Comparison of ENCODE assay signal across 22 cellular contexts in the genomic region with DNA sequence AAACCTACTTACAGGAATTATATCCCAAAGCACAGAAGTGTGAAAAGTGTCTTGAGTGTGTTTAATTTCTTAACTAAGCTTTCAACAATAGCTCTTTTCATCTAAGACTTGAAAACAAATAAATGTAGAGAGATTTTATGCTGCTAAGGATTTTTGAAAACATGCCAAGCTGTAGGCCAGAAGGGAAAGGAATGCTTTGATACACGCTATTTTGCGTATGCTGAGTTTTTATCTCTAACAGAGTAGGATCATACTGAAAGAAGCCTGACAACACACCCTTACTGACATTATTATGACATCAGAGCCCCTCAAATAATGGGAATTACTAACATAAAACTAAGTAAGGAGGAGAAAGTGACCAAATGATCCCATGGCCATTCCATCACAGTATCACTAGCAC.
"Had no signal": no experiment of that assay in that cellular context is flagged by ENCODE, and none has a peak within 500 bp of the region (broad histone marks: within the 10 kb centered on the region; RNA-seq: fewer than 3 reads in every experiment).

No MANE protein-coding gene starts in this region.

- H3K4me3 Mint-ChIP-seq: activated naive CD4-positive, alpha-beta T cell treated with anti-CD3 and anti-CD28 coated beads, Interleukin-2, amount 50 U/mL, for 24 hours; central memory CD8-positive, alpha-beta T cell; naive B cell; neural progenitor cell; stimulated activated naive CD8-positive, alpha-beta T cell treated with anti-CD3 and anti-CD28 coated beads, Interleukin-15, Interleukin-2, amounts not matched to agents 100 ng/mL and 50 ng/mL, for 24 hours had no signal

- H3K9me3 Mint-ChIP-seq: activated naive CD4-positive, alpha-beta T cell treated with anti-CD3 and anti-CD28 coated beads, Interleukin-2, amount 50 U/mL, for 24 hours; central memory CD8-positive, alpha-beta T cell; naive B cell; neural progenitor cell; stimulated activated naive CD8-positive, alpha-beta T cell treated with anti-CD3 and anti-CD28 coated beads, Interleukin-15, Interleukin-2, amounts not matched to agents 100 ng/mL and 50 ng/mL, for 24 hours had no signal

- H3K27ac ChIP-seq: coronary artery, foreskin keratinocyte, neural progenitor cell, ovary, sigmoid colon, SJSA1, suprapubic skin, transverse colon, uterus, WERI-Rb-1 had no signal

- H3K27me3 ChIP-seq: foreskin keratinocyte, neural progenitor cell, ovary, sigmoid colon, SJSA1, suprapubic skin, transverse colon, uterus had no signal

- H3K36me3 Mint-ChIP-seq: naive B cell, neural progenitor cell had no signal

- H3K36me3 ChIP-seq: neural progenitor cell, ovary, sigmoid colon, SJSA1, suprapubic skin, transverse colon, uterus, WERI-Rb-1 had no signal

- H3K27ac Mint-ChIP-seq: activated naive CD4-positive, alpha-beta T cell treated with anti-CD3 and anti-CD28 coated beads, Interleukin-2, amount 50 U/mL, for 24 hours; naive B cell; neural progenitor cell; stimulated activated naive CD8-positive, alpha-beta T cell treated with anti-CD3 and anti-CD28 coated beads, Interleukin-15, Interleukin-2, amounts not matched to agents 100 ng/mL and 50 ng/mL, for 24 hours had no signal

- H3K4me2 ChIP-seq: neural progenitor cell had no signal

- DNase-seq: activated CD4-positive, alpha-beta T cell treated with anti-CD3 and anti-CD28 coated beads for 1 hour; activated gamma-delta T cell; foreskin keratinocyte; head of caudate nucleus; kidney glomerular epithelial cell; left ventricle myocardium superior; naive B cell; ovary; sigmoid colon; stimulated activated CD4-positive, alpha-beta T cell treated with anti-CD3 and anti-CD28 coated beads, Interleukin-2, amount 100 ng/mL, for 24 hours; SW 1271; T-helper 2 cell; transverse colon; uterus; WERI-Rb-1 had no signal

- H3K4me1 ChIP-seq: foreskin keratinocyte, neural progenitor cell, suprapubic skin, transverse colon, uterus had no signal

- H3K27me3 Mint-ChIP-seq: activated naive CD4-positive, alpha-beta T cell treated with anti-CD3 and anti-CD28 coated beads, Interleukin-2, amount 50 U/mL, for 24 hours; central memory CD8-positive, alpha-beta T cell; naive B cell; stimulated activated naive CD8-positive, alpha-beta T cell treated with anti-CD3 and anti-CD28 coated beads, Interleukin-15, Interleukin-2, amounts not matched to agents 100 ng/mL and 50 ng/mL, for 24 hours had no signal

- ATAC-seq: foreskin keratinocyte, left ventricle myocardium superior had no signal

- H3K4me3 ChIP-seq: coronary artery, neural progenitor cell, ovary, sigmoid colon, SJSA1, suprapubic skin, transverse colon, uterus had no signal

- H3K9me3 ChIP-seq: ovary, sigmoid colon, SJSA1, suprapubic skin, transverse colon, uterus had no signal

- H3K9ac ChIP-seq: neural progenitor cell had no signal

- H2AFZ ChIP-seq: neural progenitor cell had no signal
